1 cellular context compared by ENCODE assay signal in genomic region chr6:30716879-30717128, GRCh38.
TF ChIP-seq lines count a peak whose summit lies in the region.

No MANE protein-coding gene starts in this region.

TF ChIP-seq in HEK293, 187 proteins besides CTCF, POLR2A, EP300 and RAD21 (continued from another document):
- no peak; the same call in 1 of the 2 replicates for TF ChIP-seq ZNF449 (tag by site-specific recombination; IDR thresholded peaks at IDR 0.05)
- TF ChIP-seq ZNF280D (tag by site-specific recombination; IDR thresholded peaks at IDR 0.05) = peak; percentile 67; the same call in 1 of the 2 replicates
- peak; percentile 76 for TF ChIP-seq ZFP69B (tag by site-specific recombination; IDR thresholded peaks at IDR 0.05)
- TF ChIP-seq ZNF660 (tag by site-specific recombination; IDR thresholded peaks at IDR 0.05) = peak; percentile 39
- TF ChIP-seq ZNF16 (tag by site-specific recombination; IDR thresholded peaks at IDR 0.05; ENCODE audit: low read depth) = peak; percentile 30; the same call in 1 of the 2 replicates
- no peak for TF ChIP-seq SETDB1 (IDR thresholded peaks at IDR 0.05; ENCODE audit: insufficient read length, low read length)
- TF ChIP-seq ZSCAN23 (tag by site-specific recombination; IDR thresholded peaks at IDR 0.05) = 0 out of 2 replicates have a peak, but pooled peaks have one; percentile 21
- no peak for TF ChIP-seq KLF1 (tag by site-specific recombination; IDR thresholded peaks at IDR 0.05)
- TF ChIP-seq BCL11B (tag by site-specific recombination; IDR thresholded peaks at IDR 0.05; ENCODE audit: low read depth) = no peak
- TF ChIP-seq ZSCAN16 (tag by site-specific recombination; IDR thresholded peaks at IDR 0.05) = no peak
- TF ChIP-seq ZNF518A (tag by site-specific recombination; conservative IDR thresholded peaks at IDR 0.05; ENCODE audit: low read depth) = peak; percentile 9; the same call in 1 of the 2 replicates
- TF ChIP-seq ZNF2 (tag by site-specific recombination; IDR thresholded peaks at IDR 0.05) = 0 out of 2 replicates have a peak, but pooled peaks have one; percentile 21
- peak; percentile 75; the same call in 1 of the 2 replicates for TF ChIP-seq ZNF335 (tag by site-specific recombination; conservative IDR thresholded peaks at IDR 0.05)
- no peak for TF ChIP-seq ZBTB10 (tag by site-specific recombination; IDR thresholded peaks at IDR 0.05)
- TF ChIP-seq REPIN1 (tag by site-specific recombination; IDR thresholded peaks at IDR 0.05; ENCODE audit: low read depth) = 0 out of 2 replicates have a peak, but pooled peaks have one; percentile 30
- TF ChIP-seq ZNF639 (tag by site-specific recombination; IDR thresholded peaks at IDR 0.05) = no peak
TF ChIP-seq in HEK293: peak in this region for 14.
